In genomic region chr10:67386260-67386659, GRCh38 we compare ENCODE assay signal across 16 cellular contexts.
DNase-seq lines count a peak whose midpoint lies in the region; ATAC-seq and TF ChIP-seq lines count a peak whose summit lies in the region.
"Had no signal": no experiment of that assay in that cellular context is flagged by ENCODE, and none has a peak within 500 bp of the region (broad histone marks: within the 10 kb centered on the region; RNA-seq: fewer than 3 reads in every experiment).

No MANE protein-coding gene starts in this region.

- H2BK5ac ChIP-seq in mesendoderm (ENCODE audit: low read length): no peak overlapping the region

- no peak overlapping the region for H3K4ac ChIP-seq in mesendoderm (ENCODE audit: low read depth, low read length)

- no peak overlapping the region for H2BK15ac ChIP-seq in mesendoderm (replicated peaks; ENCODE audit: low read depth)

- no peak overlapping the region for H3K27ac Mint-ChIP-seq in activated T-helper 17 cell treated with anti-CD3 and anti-CD28 coated beads, Interleukin-2, amount 50 U/mL, for 72 hours
- no peak overlapping the region for H3K27ac Mint-ChIP-seq in glutamatergic neuron (ENCODE audit: unreplicated experiment)
- H3K27ac Mint-ChIP-seq in nephron progenitor cell: no peak overlapping the region
- H3K27ac Mint-ChIP-seq in chondrocyte (ENCODE audit: unreplicated experiment): no peak overlapping the region
- H3K27ac Mint-ChIP-seq: HFFc6 had no signal

- no peaks in the 10 kb centered on the region for H3K27me3 ChIP-seq in H7 (ENCODE audit: control insufficient read depth, insufficient read depth, low read length)
- H3K27me3 ChIP-seq in lower lobe of right lung (ENCODE audit: low read depth): no peaks in the 10 kb centered on the region
- H3K27me3 ChIP-seq in mesendoderm (ENCODE audit: insufficient read depth, low read length, poor library complexity): no peaks in the 10 kb centered on the region

- H3K4me3 Mint-ChIP-seq in activated T-helper 17 cell treated with anti-CD3 and anti-CD28 coated beads, Interleukin-2, amount 50 U/mL, for 72 hours: peak overlapping the region; percentile 59
- peak overlapping the region; percentile 93 for H3K4me3 Mint-ChIP-seq in glutamatergic neuron (ENCODE audit: unreplicated experiment)
- peak overlapping the region; percentile 92 for H3K4me3 Mint-ChIP-seq in nephron progenitor cell
- no peak overlapping the region for H3K4me3 Mint-ChIP-seq in chondrocyte (ENCODE audit: unreplicated experiment)
- H3K4me3 Mint-ChIP-seq: HFFc6 had no signal

- H2BK120ac ChIP-seq in mesendoderm (ENCODE audit: low read depth, low read length): no peak overlapping the region

- H3K36me3 Mint-ChIP-seq in activated T-helper 17 cell treated with anti-CD3 and anti-CD28 coated beads, Interleukin-2, amount 50 U/mL, for 72 hours (ENCODE audit: low read depth): no peaks in the 10 kb centered on the region
- H3K36me3 Mint-ChIP-seq in glutamatergic neuron (ENCODE audit: unreplicated experiment) (no peaks in the 10 kb centered on the region), nephron progenitor cell (ENCODE audit: low read depth) (no peaks in the 10 kb centered on the region), chondrocyte (ENCODE audit: low read depth) (no peaks in the 10 kb centered on the region)
- H3K36me3 Mint-ChIP-seq: CD4-positive, alpha-beta memory T cell had no signal

- H3K36me3 ChIP-seq in H7 (replicated peaks; ENCODE audit: control insufficient read depth, insufficient read depth, low read length): no peaks in the 10 kb centered on the region
- H3K36me3 ChIP-seq in lower lobe of right lung: no peaks in the 10 kb centered on the region
- H3K36me3 ChIP-seq in mesendoderm (ENCODE audit: control insufficient read depth, insufficient read depth, low read length): no peaks in the 10 kb centered on the region

- no peak for ATAC-seq in activated T-helper 17 cell treated with anti-CD3 and anti-CD28 coated beads, Interleukin-2, amount 50 U/mL, for 72 hours (replicated peaks)
- no peak for ATAC-seq in lower lobe of right lung
- ATAC-seq in HG02885 (IDR thresholded peaks at IDR 0.05; ENCODE audit: poor library complexity, unreplicated experiment): no peak

- no peaks in the 10 kb centered on the region for H3K79me1 ChIP-seq in mesendoderm (ENCODE audit: low read length)

- intact Hi-C loops in lower lobe of right lung (cut with DNase I): no loop called here

- H3K9me3 ChIP-seq in lower lobe of right lung: no peaks in the 10 kb centered on the region

- no peak overlapping the region for H3K18ac ChIP-seq in mesendoderm (ENCODE audit: low read length)

- H3K9ac ChIP-seq in mesendoderm (ENCODE audit: low read length): no peak overlapping the region

- DNase-seq in H7 (peak; percentile 22), glutamatergic neuron (no peak), nephron progenitor cell (no peak), lower lobe of right lung (no peak), mesendoderm (no peak), chondrocyte (ENCODE audit: low spot score) (no peak)
- DNase-seq: CD4-positive, alpha-beta memory T cell; DMS79; GOT3; HFFc6; NCI-H1930; NK-92 treated with Interleukin-12 subunit alpha and Interleukin-12 subunit beta, amount 100 ng/mL, for 24 hours; OCI-M1; RPMI8226 had no signal

- no peaks in the 10 kb centered on the region for H3K79me2 ChIP-seq in mesendoderm (ENCODE audit: control insufficient read depth, insufficient read depth, low read length)

- no peaks in the 10 kb centered on the region for H3K9me3 Mint-ChIP-seq in activated T-helper 17 cell treated with anti-CD3 and anti-CD28 coated beads, Interleukin-2, amount 50 U/mL, for 72 hours
- H3K9me3 Mint-ChIP-seq in glutamatergic neuron (ENCODE audit: unreplicated experiment) (peaks cover 2% of the 10 kb centered on the region), nephron progenitor cell (peaks cover 10% of the 10 kb centered on the region), chondrocyte (ENCODE audit: low read depth) (no peaks in the 10 kb centered on the region)

- no peak overlapping the region for H4K5ac ChIP-seq in mesendoderm (ENCODE audit: low read length)

- no peak overlapping the region for H3K23ac ChIP-seq in mesendoderm (ENCODE audit: low read length)

- H3K56ac ChIP-seq in mesendoderm (ENCODE audit: low read length): no peak overlapping the region

- H3K4me2 ChIP-seq in mesendoderm (ENCODE audit: low read length): no peak overlapping the region

- no peak overlapping the region for H2AK5ac ChIP-seq in mesendoderm (ENCODE audit: low read length)

- H3K4me1 ChIP-seq in lower lobe of right lung (no peaks in the 10 kb centered on the region), mesendoderm (ENCODE audit: control insufficient read depth, low read depth, low read length) (no peaks in the 10 kb centered on the region)

- no CpG with 5 or more reads among the region's 3 CpGs for WGBS in mesendoderm (ENCODE audit: extremely low coverage, insufficient coverage, low lambda C conversion rate)

- H3K27ac ChIP-seq in lower lobe of right lung (no peak overlapping the region), mesendoderm (ENCODE audit: low read depth, low read length) (no peak overlapping the region)

- H3K4me1 Mint-ChIP-seq in activated T-helper 17 cell treated with anti-CD3 and anti-CD28 coated beads, Interleukin-2, amount 50 U/mL, for 72 hours: no peaks in the 10 kb centered on the region
- H3K4me1 Mint-ChIP-seq in glutamatergic neuron (ENCODE audit: low read depth, unreplicated experiment): peaks cover 17% of the 10 kb centered on the region
- peaks cover 26% of the 10 kb centered on the region for H3K4me1 Mint-ChIP-seq in nephron progenitor cell
- peaks cover 19% of the 10 kb centered on the region for H3K4me1 Mint-ChIP-seq in chondrocyte (ENCODE audit: low read depth)

- H3K27me3 Mint-ChIP-seq in activated T-helper 17 cell treated with anti-CD3 and anti-CD28 coated beads, Interleukin-2, amount 50 U/mL, for 72 hours: peaks cover 5% of the 10 kb centered on the region
- no peaks in the 10 kb centered on the region for H3K27me3 Mint-ChIP-seq in glutamatergic neuron (ENCODE audit: unreplicated experiment)
- H3K27me3 Mint-ChIP-seq in nephron progenitor cell (ENCODE audit: low read depth, poor library complexity): no peaks in the 10 kb centered on the region
- peaks cover 7% of the 10 kb centered on the region for H3K27me3 Mint-ChIP-seq in chondrocyte (ENCODE audit: low read depth)

- H3K4me3 ChIP-seq in H7 (ENCODE audit: insufficient read depth, low read depth, low read length): no peak overlapping the region
- H3K4me3 ChIP-seq in lower lobe of right lung: no peak overlapping the region
- no peak overlapping the region for H3K4me3 ChIP-seq in mesendoderm (ENCODE audit: low read length)

- TF ChIP-seq CTCF in glutamatergic neuron (IDR thresholded peaks at IDR 0.05; ENCODE audit: partially characterized antibody, unreplicated experiment): no peak
- TF ChIP-seq CTCF in nephron progenitor cell (IDR thresholded peaks at IDR 0.05): no peak
- no peak for TF ChIP-seq CTCF in lower lobe of right lung (IDR thresholded peaks at IDR 0.05)
- TF ChIP-seq CTCF in chondrocyte (IDR thresholded peaks at IDR 0.05): no peak

- no peak overlapping the region for H4K8ac ChIP-seq in mesendoderm (ENCODE audit: low read depth, low read length)
